ENCODE assay signal across 8 cellular contexts in genomic region chr3:128492353-128493220, GRCh38. TPM values are rescaled to one million over a fixed set of nuclear protein-coding genes. Genes with fewer than 3 reads are reported as not detected.
A peak's percentile ranks its signal among the peaks of the same experiment; 100 is the strongest.
DNase-seq lines count a peak whose midpoint lies in the region; ATAC-seq and TF ChIP-seq lines count a peak whose summit lies in the region.

TSS of gene GATA2 (minus strand) at chr3:128493201. CDS start at chr3:128487031, 6,170 bp downstream.

- TF ChIP-seq POLR2A in vagina (IDR thresholded peaks at IDR 0.05): peak in 1 of 2 donors; percentile 47

- peak within 1 kb of the TSS; percentile 13 to 83 for H3K27ac ChIP-seq in left lung
- peak within 1 kb of the TSS; percentile 95 for H3K27ac ChIP-seq in vagina

- peak in 4 of 6 experiments; percentile 16 to 64 (median 42) for DNase-seq in stimulated activated naive CD4-positive, alpha-beta T cell (lab: John Stamatoyannopoulos, UW)
- no peak for DNase-seq in stimulated activated naive CD4-positive, alpha-beta T cell treated with Interleukin-2 at 50 U/mL for 16 hours (lab: John Stamatoyannopoulos, UW)
- DNase-seq in activated T-cell treated with anti-CD3 and anti-CD28 coated beads, Interleukin-2, amount 50 U/mL, for 48 hours: peak; percentile 63 to 69
- DNase-seq in left lung: peak in 1 of 2 donors; percentile 77
- DNase-seq in vagina (ENCODE audit: extremely low spot score in 2 of 2): peak in 1 of 2 donors; percentile 85
- no peak for DNase-seq in SIG-M5 treated with dmso at 0.1 percent for 504 hours (lab: John Stamatoyannopoulos, UW; ENCODE audit: unreplicated experiment)
- no peak for DNase-seq in cortex of kidney (lab: John Stamatoyannopoulos, UW)

- H3K4me1 ChIP-seq in left lung: peaks cover 31 to 67% of the 10 kb centered on the region in 2 donors
- H3K4me1 ChIP-seq in vagina: peaks cover 66% of the 10 kb centered on the region

- H3K36me3 ChIP-seq in left lung: no peaks in the 10 kb centered on the region
- no peaks in the 10 kb centered on the region for H3K36me3 ChIP-seq in vagina

- H3K9me3 ChIP-seq in left lung: no peaks in the 10 kb centered on the region
- H3K9me3 ChIP-seq in vagina: no peaks in the 10 kb centered on the region

- H3K27me3 ChIP-seq in left lung: peaks cover 88 to 100% of the 10 kb centered on the region in 2 donors
- no peaks in the 10 kb centered on the region for H3K27me3 ChIP-seq in vagina

- H3K4me3 ChIP-seq in left lung: peak within 1 kb of the TSS in 1 of 2 donors; percentile 59
- peak within 1 kb of the TSS; percentile 83 for H3K4me3 ChIP-seq in vagina

- no peak for ATAC-seq in left lung
- ATAC-seq in HG03565 (IDR thresholded peaks at IDR 0.05; ENCODE audit: unreplicated experiment): no peak

- intact Hi-C loops in left lung (cut with DNase I) (loop anchor here in 1 of 2 donors (10.0 kb wide), 1 partner anchor 318 kb away; no protein-coding TSS in a partner anchor), vagina (cut with DNase I) (loop anchor here (10.0 kb wide), 1 partner anchor 408 kb away; no protein-coding TSS in a partner anchor)

- TF ChIP-seq CTCF in left lung (IDR thresholded peaks at IDR 0.05) (no peak), vagina (IDR thresholded peaks at IDR 0.05) (no peak)

RNA-seq across cellular contexts. Expression of gene GATA2, which starts in this region (rescaled TPM):
- total RNA-seq in left lung (10 to 100 TPM; 16.5 to 43.0 TPM), vagina (50.6 TPM)

Comparison
In these comparisons a context has a peak if more than half of its experiments do, and no peak if none do; other contexts are left out.
1. DNase-seq: peak in stimulated activated naive CD4-positive, alpha-beta T cell (4 of 6) and activated T-cell treated with anti-CD3 and anti-CD28 coated beads, Interleukin-2, amount 50 U/mL, for 48 hours (2 of 2); none in stimulated activated naive CD4-positive, alpha-beta T cell treated with Interleukin-2 at 50 U/mL for 16 hours (single experiment), SIG-M5 treated with dmso at 0.1 percent for 504 hours (single experiment) and cortex of kidney (single experiment).